In the genomic region with DNA sequence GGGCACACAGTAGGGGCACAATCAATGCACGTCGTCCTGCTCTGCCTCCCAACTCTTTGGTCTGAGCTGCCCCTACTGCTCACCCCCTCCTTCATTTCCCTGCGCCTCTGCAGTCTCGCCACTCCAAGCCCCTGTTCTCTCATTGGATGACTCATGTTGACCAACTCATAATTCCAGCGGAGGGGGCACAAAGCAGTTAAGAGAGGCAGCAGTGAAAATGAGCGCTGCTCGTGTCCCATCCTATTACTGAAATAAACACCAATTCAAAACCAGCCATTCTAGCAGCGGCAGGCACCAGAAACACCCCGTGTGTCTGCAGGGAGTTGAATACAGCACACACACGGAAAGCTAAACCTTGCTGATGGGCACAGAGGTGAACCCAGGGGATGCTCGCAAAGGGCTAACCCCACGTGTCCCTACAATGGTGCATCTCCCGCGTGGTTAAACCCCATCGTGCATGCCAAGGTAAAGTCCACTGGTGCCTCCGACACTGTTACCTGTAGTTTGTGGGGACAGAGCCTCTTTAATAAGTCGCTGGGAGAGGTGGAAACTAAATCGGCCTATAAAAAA, we compare ENCODE assay signal across 14 cellular contexts.
DNase-seq lines count a peak whose midpoint lies in the region; ATAC-seq and TF ChIP-seq lines count a peak whose summit lies in the region.
"Had no signal": no experiment of that assay in that cellular context is flagged by ENCODE, and none has a peak within 500 bp of the region (broad histone marks: within the 10 kb centered on the region; RNA-seq: fewer than 3 reads in every experiment).

No MANE protein-coding gene starts in this region.

- H3K79me2 ChIP-seq in GM23338 (replicated peaks; ENCODE audit: insufficient read depth) (no peaks in the 10 kb centered on the region), neural cell (replicated peaks; ENCODE audit: insufficient read depth, low read length) (no peaks in the 10 kb centered on the region)

- no peak for TF ChIP-seq CTCF in GM23338 (conservative IDR thresholded peaks at IDR 0.05; ENCODE audit: low read depth in 2 of 2)
- TF ChIP-seq CTCF in neural cell (IDR thresholded peaks at IDR 0.05; ENCODE audit: poor library complexity, severe bottlenecking) = no peak

- H3K9me2 ChIP-seq in GM23338 (ENCODE audit: insufficient read depth) = no peaks in the 10 kb centered on the region
- no peaks in the 10 kb centered on the region for H3K9me2 ChIP-seq in neural cell (ENCODE audit: insufficient read depth, low read length)

- peak; percentile 42 for DNase-seq in GM23338 (ENCODE audit: low spot score)
- DNase-seq in NCI-H1436 treated with DMSO at 0.1 percent for 48 hours (lab: John Stamatoyannopoulos, UW) = peak; percentile 14
- DNase-seq in astrocyte of the hippocampus (ENCODE audit: low read depth, low spot score) = peak; percentile 58
- DNase-seq in NCI-H446 treated with DMSO at 0.1 percent for 48 hours (lab: John Stamatoyannopoulos, UW) = no peak
- no peak for DNase-seq in activated naive CD8-positive, alpha-beta T cell treated with anti-CD3 and anti-CD28 coated beads, Interleukin-2, amount 50 U/mL, for 24 hours
- no peak for DNase-seq in NCI-H146 (lab: John Stamatoyannopoulos, UW)
- DNase-seq: activated CD4-positive, alpha-beta T cell treated with anti-CD3 and anti-CD28 coated beads, Interleukin-2, amount 50 U/mL, for 48 hours; MG63; NK-92 treated with Interleukin-12 subunit alpha and Interleukin-12 subunit beta, amount 100 ng/mL, for 24 hours; T1000 had no signal

- peaks cover 11% of the 10 kb centered on the region; the same call in 2 of the 3 replicates for H3K36me3 Mint-ChIP-seq in GM23338 (ENCODE audit: low read depth)
- peaks cover 6% of the 10 kb centered on the region for H3K36me3 Mint-ChIP-seq in activated naive CD8-positive, alpha-beta T cell treated with anti-CD3 and anti-CD28 coated beads, Interleukin-2, amount 50 U/mL, for 24 hours (ENCODE audit: low read depth)

- peak overlapping the region; percentile 62 for H3K9ac ChIP-seq in neural cell (ENCODE audit: low read length)
- H3K9ac ChIP-seq: BLaER1 had no signal

- ATAC-seq in GM23338 = peak; percentile 65
- ATAC-seq in activated naive CD8-positive, alpha-beta T cell treated with anti-CD3 and anti-CD28 coated beads, Interleukin-2, amount 50 U/mL, for 24 hours = no peak

- H3K27ac ChIP-seq in GM23338 (ENCODE audit: low read depth) (0 out of 2 replicates have a peak overlapping the region, but pooled peaks have one; percentile 52), neural cell (ENCODE audit: low read length) (peak overlapping the region; percentile 75)
- H3K27ac ChIP-seq: BLaER1, thoracic aorta had no signal

- no peak for TF ChIP-seq EP300 in neural cell (conservative IDR thresholded peaks at IDR 0.05; ENCODE audit: poor library complexity, severe bottlenecking)

- peaks cover 2% of the 10 kb centered on the region for H3K27me3 Mint-ChIP-seq in GM23338 (ENCODE audit: insufficient read depth, low read depth, poor library complexity)
- H3K27me3 Mint-ChIP-seq in activated naive CD8-positive, alpha-beta T cell treated with anti-CD3 and anti-CD28 coated beads, Interleukin-2, amount 50 U/mL, for 24 hours = no peaks in the 10 kb centered on the region
- H3K27me3 Mint-ChIP-seq: dendritic cell treated with granulocyte-macrophage colony-stimulating factor and Interleukin-4, amounts not matched to agents 40 ng/mL and 50 ng/mL, for 4 days had no signal

- no peaks in the 10 kb centered on the region for H3K36me3 ChIP-seq in GM23338 (ENCODE audit: insufficient read depth)
- H3K36me3 ChIP-seq in neural cell (ENCODE audit: insufficient read depth, low read length) = no peaks in the 10 kb centered on the region

- H3K4me3 ChIP-seq in GM23338 (peak overlapping the region; percentile 46; the same call in 1 of the 2 replicates), neural cell (ENCODE audit: low read length) (peak overlapping the region; percentile 59)
- H3K4me3 ChIP-seq: BLaER1, MG63, thoracic aorta had no signal

- H4K20me1 ChIP-seq in GM23338 (replicated peaks; ENCODE audit: insufficient read depth) (0 out of 2 replicates have a peak, but pooled peaks cover 9% of the 10 kb centered on the region), neural cell (ENCODE audit: insufficient read depth) (no peaks in the 10 kb centered on the region)

- 0 out of 2 replicates have a peak, but pooled peaks cover 3% of the 10 kb centered on the region for H3F3A ChIP-seq in GM23338 (replicated peaks; ENCODE audit: low read depth)
- peaks cover 9% of the 10 kb centered on the region for H3F3A ChIP-seq in neural cell (ENCODE audit: insufficient read depth, low read length, poor library complexity, severe bottlenecking)

- H3K27me3 ChIP-seq in GM23338 (ENCODE audit: insufficient read depth) (no peaks in the 10 kb centered on the region), neural cell (ENCODE audit: insufficient read depth, low read depth, low read length) (no peaks in the 10 kb centered on the region)
- H3K27me3 ChIP-seq: BLaER1, MG63 had no signal

- H3K9me3 Mint-ChIP-seq in GM23338 = no peaks in the 10 kb centered on the region
- H3K9me3 Mint-ChIP-seq in activated naive CD8-positive, alpha-beta T cell treated with anti-CD3 and anti-CD28 coated beads, Interleukin-2, amount 50 U/mL, for 24 hours = no peaks in the 10 kb centered on the region
- H3K9me3 Mint-ChIP-seq: dendritic cell treated with granulocyte-macrophage colony-stimulating factor and Interleukin-4, amounts not matched to agents 40 ng/mL and 50 ng/mL, for 4 days had no signal

- H3K4me1 ChIP-seq in GM23338 (ENCODE audit: insufficient read depth) = peaks cover 30% of the 10 kb centered on the region
- H3K4me1 ChIP-seq: BLaER1 had no signal

- H2AFZ ChIP-seq in GM23338 = peak overlapping the region; percentile 82
- no peak overlapping the region for H2AFZ ChIP-seq in neural cell (ENCODE audit: low read depth, low read length)

- H3K9me3 ChIP-seq in neural cell (ENCODE audit: low read length) = no peaks in the 10 kb centered on the region
- H3K9me3 ChIP-seq: BLaER1, MG63, thoracic aorta had no signal

- peaks cover 26% of the 10 kb centered on the region for H3K4me1 Mint-ChIP-seq in GM23338
- no peaks in the 10 kb centered on the region for H3K4me1 Mint-ChIP-seq in activated naive CD8-positive, alpha-beta T cell treated with anti-CD3 and anti-CD28 coated beads, Interleukin-2, amount 50 U/mL, for 24 hours

- no peak overlapping the region for H3K4me3 Mint-ChIP-seq in GM23338
- H3K4me3 Mint-ChIP-seq in activated naive CD8-positive, alpha-beta T cell treated with anti-CD3 and anti-CD28 coated beads, Interleukin-2, amount 50 U/mL, for 24 hours = no peak overlapping the region
- H3K4me3 Mint-ChIP-seq: dendritic cell treated with granulocyte-macrophage colony-stimulating factor and Interleukin-4, amounts not matched to agents 40 ng/mL and 50 ng/mL, for 4 days had no signal

- H3K4me2 ChIP-seq in GM23338 (peak overlapping the region; percentile 80), neural cell (ENCODE audit: low read length) (peak overlapping the region; percentile 29)
- H3K4me2 ChIP-seq: BLaER1 had no signal

- TF ChIP-seq RAD21 in neural cell (conservative IDR thresholded peaks at IDR 0.05) = no peak

- H3K27ac Mint-ChIP-seq in GM23338 = no peak overlapping the region
- no peak overlapping the region for H3K27ac Mint-ChIP-seq in activated naive CD8-positive, alpha-beta T cell treated with anti-CD3 and anti-CD28 coated beads, Interleukin-2, amount 50 U/mL, for 24 hours
- H3K27ac Mint-ChIP-seq: dendritic cell treated with granulocyte-macrophage colony-stimulating factor and Interleukin-4, amounts not matched to agents 40 ng/mL and 50 ng/mL, for 4 days had no signal

TF ChIP-seq in GM23338, 12 proteins besides CTCF, POLR2A, EP300 and RAD21 (continues in another document):
- no peak for TF ChIP-seq ETS1 (IDR thresholded peaks at IDR 0.05)

TF ChIP-seq in neural cell, 6 proteins besides CTCF, POLR2A, EP300 and RAD21:
- TF ChIP-seq MXI1 (conservative IDR thresholded peaks at IDR 0.05; ENCODE audit: poor library complexity, severe bottlenecking) (peak; percentile 46), EZH2 (IDR thresholded peaks at IDR 0.05; ENCODE audit: borderline replicate concordance, insufficient read depth, low read length, poor library complexity, severe bottlenecking) (no peak), POLR2AphosphoS5 (IDR thresholded peaks at IDR 0.05) (peak; percentile 29)

Comparison
In these comparisons a context has a peak if more than half of its experiments do, and no peak if none do; other contexts are left out.
1. DNase-seq: peak in GM23338 (single experiment), NCI-H1436 treated with DMSO at 0.1 percent for 48 hours (single experiment) and astrocyte of the hippocampus (single experiment); none in NCI-H446 treated with DMSO at 0.1 percent for 48 hours (single experiment), activated naive CD8-positive, alpha-beta T cell treated with anti-CD3 and anti-CD28 coated beads, Interleukin-2, amount 50 U/mL, for 24 hours (single experiment) and NCI-H146 (single experiment).